Comparison of ENCODE assay signal across 24 cellular contexts in genomic region chr6:53834134-53834533, GRCh38.
"Had no signal": no experiment of that assay in that cellular context is flagged by ENCODE, and none has a peak within 500 bp of the region (broad histone marks: within the 10 kb centered on the region; RNA-seq: fewer than 3 reads in every experiment).

No MANE protein-coding gene starts in this region.

- FAIRE-seq: pancreas, urothelium cell line had no signal

- H3K27ac ChIP-seq: ascending aorta, breast epithelium, gastroesophageal sphincter, neutrophil, pancreas, spleen, thyroid gland, WERI-Rb-1 had no signal

- H3K4me3 Mint-ChIP-seq: immature natural killer cell; memory B cell; naive thymus-derived CD4-positive, alpha-beta T cell; stimulated activated naive B cell treated with anti-CD40 and anti-IgM and Interleukin-4, amounts not matched to agents 10 μg/mL and 1 μg/mL and 100 μg/mL, for 72 hours had no signal

- H3K36me3 ChIP-seq: ascending aorta, breast epithelium, gastroesophageal sphincter, heart left ventricle, neutrophil, pancreas, spleen, thyroid gland, WERI-Rb-1 had no signal

- ATAC-seq: esophagus mucosa; gastroesophageal sphincter; heart left ventricle; naive thymus-derived CD4-positive, alpha-beta T cell; pancreas; sciatic nerve; stimulated activated naive B cell treated with anti-CD40 and anti-IgM and Interleukin-4, amounts not matched to agents 10 μg/mL and 1 μg/mL and 100 μg/mL, for 72 hours had no signal

- H3K27me3 ChIP-seq: ascending aorta, breast epithelium, gastroesophageal sphincter, heart left ventricle, neutrophil, pancreas, spleen, thyroid gland had no signal

- DNase-seq: activated CD4-positive, alpha-beta T cell treated with anti-CD3 and anti-CD28 coated beads for 1 hour; activated CD8-positive, alpha-beta memory T cell treated with anti-CD3 and anti-CD28 coated beads for 24 hours; activated CD8-positive, alpha-beta memory T cell treated with anti-CD3 and anti-CD28 coated beads, Interleukin-2, amount 50 U/mL, for 48 hours; activated effector memory CD4-positive, alpha-beta T cell treated with Interleukin-2 at 50 U/mL for 16 hours; activated naive CD4-positive, alpha-beta T cell treated with anti-CD3 and anti-CD28 coated beads, Interleukin-2, amount 50 U/mL, for 16 hours; activated T-cell treated with anti-CD3 and anti-CD28 coated beads, Interleukin-2, amount 50 U/mL, for 48 hours; cerebellar nuclear complex; effector CD4-positive, alpha-beta T cell; heart left ventricle; immature natural killer cell; naive thymus-derived CD4-positive, alpha-beta T cell; pancreas; spleen; stimulated activated naive B cell treated with anti-CD40 and anti-IgM and Interleukin-4, amounts not matched to agents 10 μg/mL and 1 μg/mL and 100 μg/mL, for 72 hours; thyroid gland; WERI-Rb-1 had no signal

- H3K9me3 Mint-ChIP-seq: immature natural killer cell; memory B cell; naive thymus-derived CD4-positive, alpha-beta T cell; stimulated activated naive B cell treated with anti-CD40 and anti-IgM and Interleukin-4, amounts not matched to agents 10 μg/mL and 1 μg/mL and 100 μg/mL, for 72 hours had no signal

- H3K4me1 ChIP-seq: breast epithelium, spleen had no signal

- H3K9me3 ChIP-seq: ascending aorta, breast epithelium, gastroesophageal sphincter, heart left ventricle, neutrophil, pancreas, spleen, thyroid gland had no signal

- H3K27me3 Mint-ChIP-seq: memory B cell; stimulated activated naive B cell treated with anti-CD40 and anti-IgM and Interleukin-4, amounts not matched to agents 10 μg/mL and 1 μg/mL and 100 μg/mL, for 72 hours had no signal

- H3K36me3 Mint-ChIP-seq: immature natural killer cell; naive thymus-derived CD4-positive, alpha-beta T cell; stimulated activated naive B cell treated with anti-CD40 and anti-IgM and Interleukin-4, amounts not matched to agents 10 μg/mL and 1 μg/mL and 100 μg/mL, for 72 hours had no signal

- H3K4me3 ChIP-seq: ascending aorta, breast epithelium, gastroesophageal sphincter, heart left ventricle, pancreas, spleen, thyroid gland had no signal

- H3K27ac Mint-ChIP-seq: immature natural killer cell; memory B cell; naive thymus-derived CD4-positive, alpha-beta T cell; stimulated activated naive B cell treated with anti-CD40 and anti-IgM and Interleukin-4, amounts not matched to agents 10 μg/mL and 1 μg/mL and 100 μg/mL, for 72 hours had no signal
